Comparison of ENCODE assay signal across 17 cellular contexts in genomic region chr16:13064821-13065220, GRCh38.
A peak's percentile ranks its signal among the peaks of the same experiment; 100 is the strongest.
DNase-seq lines count a peak whose midpoint lies in the region; ATAC-seq, FAIRE-seq and TF ChIP-seq lines count a peak whose summit lies in the region.
"Had no signal": no experiment of that assay in that cellular context is flagged by ENCODE, and none has a peak within 500 bp of the region (broad histone marks: within the 10 kb centered on the region; RNA-seq: fewer than 3 reads in every experiment).

No MANE protein-coding gene starts in this region.

- H3K9me3 ChIP-seq in H1 (ENCODE audit: insufficient read depth in 2 of 2, low read depth in 1 of 2, low read length in 1 of 2) (peaks cover 0 to 3% of the 10 kb centered on the region in 2 experiments; a peak in 2 of 4 replicates), pancreas (no peaks in the 10 kb centered on the region)
- no peaks in the 10 kb centered on the region for H3K9me3 ChIP-seq in CD8-positive, alpha-beta memory T cell (ENCODE audit: low read length)
- H3K9me3 ChIP-seq: Caco-2 had no signal

- H3K4me1 Mint-ChIP-seq in GM23338: peaks cover 32% of the 10 kb centered on the region
- H3K4me1 Mint-ChIP-seq in CD8-positive, alpha-beta memory T cell: no peaks in the 10 kb centered on the region
- H3K4me1 Mint-ChIP-seq: CD4-positive, alpha-beta memory T cell had no signal

- no peak overlapping the region for H3K9ac ChIP-seq in H1 (replicated peaks in 1 of 4; ENCODE audit: extremely low read depth in 1 of 4, low read depth in 3 of 4, low read length in 3 of 4)

- H3K18ac ChIP-seq in H1 (ENCODE audit: extremely low read depth, low read length): no peak overlapping the region

- H2BK15ac ChIP-seq in H1 (ENCODE audit: low read length): no peak overlapping the region

- peaks cover 17% of the 10 kb centered on the region for H3F3A ChIP-seq in GM23338 (replicated peaks; ENCODE audit: low read depth)

- H3K4me1 ChIP-seq in GM23338 (ENCODE audit: insufficient read depth) (peaks cover 34% of the 10 kb centered on the region), H1 (replicated peaks in 1 of 4; ENCODE audit: control insufficient read depth in 3 of 4, insufficient read depth in 4 of 4, low read length in 3 of 4) (peaks cover 3 to 19% (median 15%) of the 10 kb centered on the region in 4 experiments; a peak in 6 of 7 replicates), pancreas (no peaks in the 10 kb centered on the region)
- H3K4me1 ChIP-seq in CD8-positive, alpha-beta memory T cell (ENCODE audit: insufficient read depth, low read length): no peaks in the 10 kb centered on the region
- H3K4me1 ChIP-seq: Caco-2 had no signal

- no peak overlapping the region for H3K56ac ChIP-seq in H1 (replicated peaks; ENCODE audit: insufficient read length, low read depth, low read length)

- H3K4me2 ChIP-seq in GM23338 (no peak overlapping the region), H1 (ENCODE audit: insufficient read depth in 1 of 2, low read depth in 2 of 2, low read length in 2 of 2) (no peak overlapping the region)

- intact Hi-C loops in pancreas (cut with DNase I): no loop called here

- H2AK5ac ChIP-seq in H1 (ENCODE audit: low read depth, low read length): no peak overlapping the region

- peaks cover 5% of the 10 kb centered on the region; the same call in 1 of the 3 replicates for H3K9me3 Mint-ChIP-seq in GM23338
- peaks cover 0 to 12% (median 5%) of the 10 kb centered on the region in 5 donors for H3K9me3 Mint-ChIP-seq in CD8-positive, alpha-beta memory T cell

- no peak overlapping the region for H4K91ac ChIP-seq in H1 (replicated peaks; ENCODE audit: insufficient read length, low read length)

- H3K27me3 ChIP-seq in GM23338 (ENCODE audit: insufficient read depth) (no peaks in the 10 kb centered on the region), H1 (replicated peaks in 1 of 4; ENCODE audit: control insufficient read depth in 3 of 4, extremely low read depth in 1 of 4, insufficient read depth in 3 of 4, low read length in 3 of 4) (no peaks in the 10 kb centered on the region), pancreas (no peaks in the 10 kb centered on the region)
- H3K27me3 ChIP-seq in CD8-positive, alpha-beta memory T cell (ENCODE audit: insufficient read depth, low read length, poor library complexity, severe bottlenecking): no peaks in the 10 kb centered on the region

- DNase-seq in GM23338 (ENCODE audit: low spot score): peak; percentile 33
- DNase-seq in H1 (ENCODE audit: low read depth in 1 of 2, low spot score in 2 of 2): no peak
- DNase-seq in left kidney (ENCODE audit: low read depth, low spot score): peak; percentile 35
- DNase-seq in SKM-1 treated with dmso at 0.1 percent for 144 hours (lab: John Stamatoyannopoulos, UW; ENCODE audit: unreplicated experiment): no peak
- no peak for DNase-seq in pancreas
- DNase-seq in CD8-positive, alpha-beta memory T cell: no peak
- DNase-seq: C1 segment of cervical spinal cord; Caco-2; CD4-positive, alpha-beta memory T cell; DMS153; DND-41; GF-D8; GOT3; H7 had no signal

- no peak for TF ChIP-seq CTCF in GM23338 (conservative IDR thresholded peaks at IDR 0.05; ENCODE audit: low read depth in 2 of 2)
- TF ChIP-seq CTCF in H1 (IDR thresholded peaks at IDR 0.05; ENCODE audit: control extremely low read depth in 1 of 3, insufficient read depth in 1 of 3, low read depth in 1 of 3, low read length in 3 of 3): no peak
- TF ChIP-seq CTCF in pancreas (IDR thresholded peaks at IDR 0.05): no peak

- H3K79me2 ChIP-seq in GM23338 (replicated peaks; ENCODE audit: insufficient read depth) (peaks cover 48% of the 10 kb centered on the region), H1 (ENCODE audit: control insufficient read depth in 1 of 2, insufficient read depth in 2 of 2, low read length in 2 of 2) (peaks cover 6 to 30% of the 10 kb centered on the region in 2 experiments)

- WGBS in H1 (ENCODE audit: extremely low coverage in 1 of 2, insufficient coverage in 1 of 2, insufficient read length in 1 of 2, insufficient replicate concordance in 2 of 2, low coverage in 1 of 2, low lambda C conversion rate in 2 of 2, missing lambda C conversion rate in 1 of 2), 2 experiments: 94% methylated on average over 1 of the region's 1 CpG; no CpG with 5 or more reads in 1 of the 2 experiments
- 44 to 65% methylated on average over 1 of the region's 1 CpG for WGBS in pancreas, 2 donors

- ATAC-seq in GM23338: no peak
- ATAC-seq in pancreas: no peak
- ATAC-seq: HCT116 had no signal

- no peak overlapping the region for H2BK5ac ChIP-seq in H1 (ENCODE audit: low read depth, low read length)

- no peak overlapping the region for H2AFZ ChIP-seq in GM23338
- no peak overlapping the region for H2AFZ ChIP-seq in H1 (ENCODE audit: low read length)

- H2BK12ac ChIP-seq in H1 (ENCODE audit: low read depth, low read length): peak overlapping the region; percentile 62; the same call in 1 of the 2 replicates

- H3K4ac ChIP-seq in H1 (replicated peaks; ENCODE audit: insufficient read length, low read depth, low read length): no peak overlapping the region

- TF ChIP-seq EP300 in H1 (IDR thresholded peaks at IDR 0.05; ENCODE audit: borderline replicate concordance in 1 of 2, low read depth in 2 of 2, low read length in 2 of 2): no peak

- H3K36me3 ChIP-seq in GM23338 (ENCODE audit: insufficient read depth) (no peaks in the 10 kb centered on the region), H1 (ENCODE audit: control insufficient read depth in 2 of 4, insufficient read depth in 4 of 4, low read length in 3 of 4) (no peaks in the 10 kb centered on the region), pancreas (no peaks in the 10 kb centered on the region)
- no peaks in the 10 kb centered on the region for H3K36me3 ChIP-seq in CD8-positive, alpha-beta memory T cell (ENCODE audit: insufficient read depth, low read length)

- CTCF ChIA-PET in H1 (lab: Charles Lee; ENCODE audit: partially characterized antibody): interaction anchor here (0.7 kb wide), 1 partner anchor 8 kb away, joined by 3 read pairs; no protein-coding TSS in a partner anchor
- CTCF ChIA-PET in CD8-positive, alpha-beta memory T cell (lab: Charles Lee): no interaction called here

- H3K36me3 Mint-ChIP-seq in GM23338 (ENCODE audit: low read depth): peaks cover 17% of the 10 kb centered on the region
- H3K36me3 Mint-ChIP-seq in CD8-positive, alpha-beta memory T cell: peaks cover 0 to 2% (median 0%) of the 10 kb centered on the region in 3 donors
- H3K36me3 Mint-ChIP-seq: CD4-positive, alpha-beta memory T cell had no signal

- H3K23me2 ChIP-seq in H1 (ENCODE audit: low read depth, low read length): no peaks in the 10 kb centered on the region; the same call in 1 of the 2 replicates

- TF ChIP-seq POLR2A in H1 (IDR thresholded peaks at IDR 0.05; ENCODE audit: control extremely low read depth in 1 of 2, low read depth in 2 of 2, low read length in 2 of 2): no peak

- H3K23ac ChIP-seq in H1 (ENCODE audit: insufficient read length): no peak overlapping the region

- H2BK120ac ChIP-seq in H1 (replicated peaks; ENCODE audit: low read depth, low read length): no peak overlapping the region

- no peak overlapping the region for H4K8ac ChIP-seq in H1 (ENCODE audit: extremely low read depth, insufficient read depth, low read length)

- no peak overlapping the region for H4K5ac ChIP-seq in H1 (ENCODE audit: insufficient read length, low read depth, low read length)

- H3K27me3 Mint-ChIP-seq in GM23338 (ENCODE audit: insufficient read depth, low read depth, poor library complexity): peaks cover 9% of the 10 kb centered on the region
- no peaks in the 10 kb centered on the region for H3K27me3 Mint-ChIP-seq in CD8-positive, alpha-beta memory T cell
- H3K27me3 Mint-ChIP-seq: CD4-positive, alpha-beta memory T cell had no signal

- H3K14ac ChIP-seq in H1 (ENCODE audit: insufficient read length): no peak overlapping the region

- FAIRE-seq in H1 (lab: Jason Lieb, UNC) (no peak), pancreas (lab: Jason Lieb, UNC) (no peak)
- FAIRE-seq: GM12891, GM18507 had no signal

- no peak for TF ChIP-seq RAD21 in H1 (IDR thresholded peaks at IDR 0.05 in 1 of 2, conservative IDR thresholded peaks at IDR 0.05 in 1 of 2; ENCODE audit: low read depth in 2 of 2, low read length in 2 of 2)

- H3K4me3 ChIP-seq in GM23338 (no peak overlapping the region), H1 (ENCODE audit: extremely low read depth in 1 of 4, insufficient read depth in 2 of 4, low read depth in 3 of 4, low read length in 4 of 4) (no peak overlapping the region), pancreas (no peak overlapping the region)
- no peak overlapping the region for H3K4me3 ChIP-seq in CD8-positive, alpha-beta memory T cell (ENCODE audit: low read length)

- no peak overlapping the region; the same call in 1 of the 2 replicates for H3K27ac Mint-ChIP-seq in GM23338
- no peak overlapping the region for H3K27ac Mint-ChIP-seq in CD8-positive, alpha-beta memory T cell
- H3K27ac Mint-ChIP-seq: CD4-positive, alpha-beta memory T cell had no signal

- no peak overlapping the region for H3K4me3 Mint-ChIP-seq in GM23338
- H3K4me3 Mint-ChIP-seq in CD8-positive, alpha-beta memory T cell: no peak overlapping the region
- H3K4me3 Mint-ChIP-seq: CD4-positive, alpha-beta memory T cell had no signal

- no peaks in the 10 kb centered on the region; the same call in 1 of the 2 replicates for H3K79me1 ChIP-seq in H1 (ENCODE audit: low read depth, low read length)

- peaks cover 9% of the 10 kb centered on the region; the same call in 1 of the 2 replicates for H3K9me2 ChIP-seq in GM23338 (ENCODE audit: insufficient read depth)

- POLR2A ChIA-PET in H1 (lab: Charles Lee; ENCODE audit: partially characterized antibody): interaction anchor here (0.6 to 0.9 kb wide), 2 partner anchors 17 to 45 kb away, joined by 3 to 4 read pairs; no protein-coding TSS in a partner anchor
- POLR2A ChIA-PET in CD8-positive, alpha-beta memory T cell (lab: Charles Lee): no interaction called here

- peak overlapping the region; percentile 35; the same call in 1 of the 2 replicates for H2BK20ac ChIP-seq in H1 (ENCODE audit: low read length)

- H3K27ac ChIP-seq in GM23338 (ENCODE audit: low read depth) (no peak overlapping the region), H1 (ENCODE audit: low read depth, low read length) (no peak overlapping the region), pancreas (no peak overlapping the region)
- H3K27ac ChIP-seq in CD8-positive, alpha-beta memory T cell (ENCODE audit: low read depth, low read length): no peak overlapping the region

- H4K20me1 ChIP-seq in GM23338 (replicated peaks; ENCODE audit: insufficient read depth) (no peaks in the 10 kb centered on the region), H1 (replicated peaks in 1 of 2; ENCODE audit: control insufficient read depth in 1 of 2, insufficient read depth in 2 of 2, low read length in 2 of 2) (peaks cover 0 to 12% of the 10 kb centered on the region in 2 experiments)

TF ChIP-seq in GM23338, 12 proteins besides CTCF, POLR2A, EP300 and RAD21 (continues in another document):
- TF ChIP-seq NANOG (IDR thresholded peaks at IDR 0.05; ENCODE audit: borderline replicate concordance): no peak
- no peak for TF ChIP-seq EZH2phosphoT487 (IDR thresholded peaks at IDR 0.05; ENCODE audit: unreplicated experiment)
- no peak for TF ChIP-seq ZNF331 (CRISPR knock-in tag; IDR thresholded peaks at IDR 0.05; ENCODE audit: low read depth)

TF ChIP-seq in H1, 55 proteins besides CTCF, POLR2A, EP300 and RAD21 (continues in another document):
- no peak for TF ChIP-seq SP1 (IDR thresholded peaks at IDR 0.05; ENCODE audit: low read depth, low read length)
- no peak for TF ChIP-seq EZH2 (IDR thresholded peaks at IDR 0.05; ENCODE audit: low read depth, low read length, severe bottlenecking)
- no peak for TF ChIP-seq RXRA (IDR thresholded peaks at IDR 0.05; ENCODE audit: insufficient read depth, low read depth, low read length)

Comparison
In these comparisons a context has a peak if more than half of its experiments do, and no peak if none do; other contexts are left out.
1. DNase-seq: peak in GM23338 (single experiment) and left kidney (single experiment); none in H1 (0 of 2), SKM-1 treated with dmso at 0.1 percent for 144 hours (single experiment), pancreas (0 of 6) and CD8-positive, alpha-beta memory T cell (0 of 5).